In genomic region chr6:38213275-38213674, GRCh38 we compare ENCODE assay signal across 11 cellular contexts.
DNase-seq lines count a peak whose midpoint lies in the region; ATAC-seq and TF ChIP-seq lines count a peak whose summit lies in the region.
"Had no signal": no experiment of that assay in that cellular context is flagged by ENCODE, and none has a peak within 500 bp of the region (broad histone marks: within the 10 kb centered on the region; RNA-seq: fewer than 3 reads in every experiment).

No MANE protein-coding gene starts in this region.

- TF ChIP-seq CTCF in Panc1 (IDR thresholded peaks at IDR 0.05) (no peak), gastroesophageal sphincter (IDR thresholded peaks at IDR 0.05) (no peak), neural progenitor cell (IDR thresholded peaks at IDR 0.05) (no peak), BE2C (IDR thresholded peaks at IDR 0.05; ENCODE audit: low read depth, low read length) (no peak)

- no peak for ATAC-seq in CD4-positive, CD25-positive, alpha-beta regulatory T cell (ENCODE audit: low read depth in 2 of 2)
- ATAC-seq in Panc1 (peak; percentile 49; the same call in 1 of the 2 replicates), gastroesophageal sphincter (no peak), GM21576 (IDR thresholded peaks at IDR 0.05; ENCODE audit: unreplicated experiment) (no peak), GM21529 (IDR thresholded peaks at IDR 0.05; ENCODE audit: unreplicated experiment) (no peak)
- ATAC-seq: activated T-cell treated with anti-CD3 and anti-CD28 coated beads, Interleukin-2, amount 50 U/mL, for 72 hours had no signal

- POLR2A ChIA-PET in Panc1 (lab: Charles Lee) = interaction anchor here (0.9 kb wide), 1 partner anchor 30 kb away, joined by 3 read pairs; no protein-coding TSS in a partner anchor

- peak overlapping the region in 2 of 3 donors; percentile 36 to 38 for H3K27ac Mint-ChIP-seq in CD4-positive, CD25-positive, alpha-beta regulatory T cell
- peak overlapping the region; percentile 76 for H3K27ac Mint-ChIP-seq in neural progenitor cell
- H3K27ac Mint-ChIP-seq: activated B cell treated with CpG ODN at 0.5 μM for 24 hours; activated T-cell treated with anti-CD3 and anti-CD28 coated beads, Interleukin-2, amount 50 U/mL, for 72 hours had no signal

- TF ChIP-seq EP300 in gastroesophageal sphincter (IDR thresholded peaks at IDR 0.05) = no peak

- CTCF ChIA-PET in Panc1 (lab: Charles Lee) = no interaction called here

- H3K9me3 ChIP-seq in CD4-positive, CD25-positive, alpha-beta regulatory T cell (ENCODE audit: control insufficient read depth in 2 of 2, low read length in 2 of 2) = no peaks in the 10 kb centered on the region
- H3K9me3 ChIP-seq in Panc1 (ENCODE audit: control insufficient read depth, insufficient read depth, low read depth, low read length) (no peaks in the 10 kb centered on the region), gastroesophageal sphincter (no peaks in the 10 kb centered on the region), neural progenitor cell (ENCODE audit: low read depth) (no peaks in the 10 kb centered on the region), BE2C (no peaks in the 10 kb centered on the region)

- peaks cover 4 to 12% (median 8%) of the 10 kb centered on the region in 4 donors for H3K4me1 Mint-ChIP-seq in CD4-positive, CD25-positive, alpha-beta regulatory T cell
- peaks cover 60% of the 10 kb centered on the region for H3K4me1 Mint-ChIP-seq in neural progenitor cell
- H3K4me1 Mint-ChIP-seq: activated B cell treated with CpG ODN at 0.5 μM for 24 hours had no signal

- no peaks in the 10 kb centered on the region for H3K4me1 ChIP-seq in CD4-positive, CD25-positive, alpha-beta regulatory T cell (ENCODE audit: control insufficient read depth, insufficient read depth, low read length, poor library complexity, severe bottlenecking)
- H3K4me1 ChIP-seq in Panc1 (ENCODE audit: control insufficient read depth, insufficient read depth, low read length) (peaks cover 12% of the 10 kb centered on the region; the same call in 1 of the 2 replicates), gastroesophageal sphincter (peaks cover 0 to 64% (median 12%) of the 10 kb centered on the region in 3 donors), neural progenitor cell (peaks cover 40% of the 10 kb centered on the region), BE2C (peaks cover 6% of the 10 kb centered on the region)

- intact Hi-C loops in Panc1 (cut with micrococcal nuclease; ENCODE audit: unreplicated experiment) = no loop called here

- H3K27ac ChIP-seq in CD4-positive, CD25-positive, alpha-beta regulatory T cell (ENCODE audit: insufficient read depth, low read length, poor library complexity, severe bottlenecking) = no peak overlapping the region
- 0 out of 2 replicates have a peak overlapping the region, but pooled peaks have one; percentile 9 for H3K27ac ChIP-seq in Panc1 (ENCODE audit: low read length)
- H3K27ac ChIP-seq in gastroesophageal sphincter = peak overlapping the region in 3 of 4 donors; percentile 16 to 75 (median 65)
- H3K27ac ChIP-seq in neural progenitor cell = peak overlapping the region; percentile 36

- no peaks in the 10 kb centered on the region for H3K36me3 ChIP-seq in CD4-positive, CD25-positive, alpha-beta regulatory T cell (ENCODE audit: control insufficient read depth, insufficient read depth, low read length)
- H3K36me3 ChIP-seq in Panc1 (ENCODE audit: control insufficient read depth, insufficient read depth, low read length) (no peaks in the 10 kb centered on the region), gastroesophageal sphincter (no peaks in the 10 kb centered on the region), neural progenitor cell (no peaks in the 10 kb centered on the region), BE2C (no peaks in the 10 kb centered on the region)

- H3K4me2 ChIP-seq in neural progenitor cell = peak overlapping the region; percentile 46

- H3F3A ChIP-seq in neural progenitor cell (ENCODE audit: low read depth) = peaks cover 11% of the 10 kb centered on the region

- no peaks in the 10 kb centered on the region for H4K20me1 ChIP-seq in neural progenitor cell (ENCODE audit: low read depth)

- no peak overlapping the region for H3K9ac ChIP-seq in neural progenitor cell

- H3K9me3 Mint-ChIP-seq in CD4-positive, CD25-positive, alpha-beta regulatory T cell = no peaks in the 10 kb centered on the region
- H3K9me3 Mint-ChIP-seq in neural progenitor cell = no peaks in the 10 kb centered on the region
- H3K9me3 Mint-ChIP-seq: activated B cell treated with CpG ODN at 0.5 μM for 24 hours; activated T-cell treated with anti-CD3 and anti-CD28 coated beads, Interleukin-2, amount 50 U/mL, for 72 hours had no signal

- TF ChIP-seq POLR2A in gastroesophageal sphincter (IDR thresholded peaks at IDR 0.05) = no peak

- no peaks in the 10 kb centered on the region for H3K79me2 ChIP-seq in neural progenitor cell (ENCODE audit: low read depth)

- H3K27me3 ChIP-seq in CD4-positive, CD25-positive, alpha-beta regulatory T cell (ENCODE audit: control insufficient read depth, insufficient read depth, low read length) = no peaks in the 10 kb centered on the region
- H3K27me3 ChIP-seq in Panc1 (ENCODE audit: control insufficient read depth, insufficient read depth, low read length) = no peaks in the 10 kb centered on the region
- H3K27me3 ChIP-seq in gastroesophageal sphincter = no peaks in the 10 kb centered on the region
- H3K27me3 ChIP-seq in neural progenitor cell = no peaks in the 10 kb centered on the region
- no peaks in the 10 kb centered on the region for H3K27me3 ChIP-seq in BE2C

- BruUV-seq in Panc1 (replicated peaks; lab: Mats Ljungman, UMichigan) = no TSS peak

- H3K4me3 Mint-ChIP-seq in CD4-positive, CD25-positive, alpha-beta regulatory T cell = no peak overlapping the region
- no peak overlapping the region for H3K4me3 Mint-ChIP-seq in neural progenitor cell
- H3K4me3 Mint-ChIP-seq: activated B cell treated with CpG ODN at 0.5 μM for 24 hours; activated T-cell treated with anti-CD3 and anti-CD28 coated beads, Interleukin-2, amount 50 U/mL, for 72 hours had no signal

- no peak overlapping the region for H3K4me3 ChIP-seq in CD4-positive, CD25-positive, alpha-beta regulatory T cell (ENCODE audit: low read depth, low read length)
- no peak overlapping the region for H3K4me3 ChIP-seq in Panc1 (ENCODE audit: low read depth in 2 of 2, low read length in 2 of 2)
- no peak overlapping the region for H3K4me3 ChIP-seq in gastroesophageal sphincter
- H3K4me3 ChIP-seq in neural progenitor cell = no peak overlapping the region
- H3K4me3 ChIP-seq in BE2C (ENCODE audit: low read depth, low read length) = no peak overlapping the region

- no peaks in the 10 kb centered on the region for H3K36me3 Mint-ChIP-seq in CD4-positive, CD25-positive, alpha-beta regulatory T cell
- H3K36me3 Mint-ChIP-seq in neural progenitor cell = no peaks in the 10 kb centered on the region

- H3K27me3 Mint-ChIP-seq in CD4-positive, CD25-positive, alpha-beta regulatory T cell = no peaks in the 10 kb centered on the region
- peaks cover 2% of the 10 kb centered on the region for H3K27me3 Mint-ChIP-seq in neural progenitor cell (ENCODE audit: insufficient read depth, low read depth)
- H3K27me3 Mint-ChIP-seq: activated B cell treated with CpG ODN at 0.5 μM for 24 hours had no signal

- WGBS in gastroesophageal sphincter (ENCODE audit: low coverage in 1 of 2), 2 donors = 27% methylated on average over 2 of the region's 2 CpGs; no CpG with 5 or more reads in 1 of the 2 donors

- in situ Hi-C loops in Panc1 (cut with HindIII; ENCODE audit: low pct_unique_long_range_greater_than_20kb, low sequenced_read_pairs) = no loop called here

- no peak for DNase-seq in CD4-positive, CD25-positive, alpha-beta regulatory T cell
- DNase-seq in Panc1 (ENCODE audit: low read depth, low spot score) (no peak), neural progenitor cell (ENCODE audit: low spot score) (no peak), iPS-NIHi7 (ENCODE audit: extremely low spot score) (no peak), BE2C (no peak)
- DNase-seq: activated B cell treated with CpG ODN at 0.5 μM for 24 hours; activated T-cell treated with anti-CD3 and anti-CD28 coated beads, Interleukin-2, amount 50 U/mL, for 72 hours; DMS 273 treated with DMSO at 0.1 percent for 48 hours had no signal

- no peak overlapping the region for H2AFZ ChIP-seq in neural progenitor cell (replicated peaks)
